In genomic region chr1:192632188-192632587, GRCh38 we compare ENCODE assay signal across 1 cellular context.
TF ChIP-seq lines count a peak whose summit lies in the region.

No MANE protein-coding gene starts in this region.

TF ChIP-seq in IMR-90, 13 proteins besides CTCF, POLR2A, EP300 and RAD21:
- TF ChIP-seq NFE2L2 (IDR thresholded peaks at IDR 0.05; ENCODE audit: low read depth, low read length) (no peak), MAZ (IDR thresholded peaks at IDR 0.05; ENCODE audit: borderline replicate concordance, low read depth, low read length) (no peak), BHLHE40 (IDR thresholded peaks at IDR 0.05; ENCODE audit: low read depth, low read length) (no peak), CEBPB (IDR thresholded peaks at IDR 0.05; ENCODE audit: low read depth, low read length) (no peak), SMC3 (IDR thresholded peaks at IDR 0.05; ENCODE audit: low read depth, low read length) (no peak), MXI1 (IDR thresholded peaks at IDR 0.05; ENCODE audit: borderline replicate concordance, low read depth, low read length) (no peak), RCOR1 (IDR thresholded peaks at IDR 0.05; ENCODE audit: insufficient replicate concordance, low read length) (no peak), FOS (IDR thresholded peaks at IDR 0.05; ENCODE audit: low read depth, low read length) (no peak), ELK1 (IDR thresholded peaks at IDR 0.05; ENCODE audit: borderline replicate concordance, low read depth, low read length) (no peak), CHD1 (IDR thresholded peaks at IDR 0.05; ENCODE audit: low read depth, low read length) (no peak), USF2 (IDR thresholded peaks at IDR 0.05; ENCODE audit: low read depth, low read length) (no peak), RFX5 (IDR thresholded peaks at IDR 0.05; ENCODE audit: low read depth, low read length) (no peak), MAFK (IDR thresholded peaks at IDR 0.05; ENCODE audit: low read depth, low read length) (no peak)
